Comparison of ENCODE assay signal across 8 cellular contexts in the genomic region with DNA sequence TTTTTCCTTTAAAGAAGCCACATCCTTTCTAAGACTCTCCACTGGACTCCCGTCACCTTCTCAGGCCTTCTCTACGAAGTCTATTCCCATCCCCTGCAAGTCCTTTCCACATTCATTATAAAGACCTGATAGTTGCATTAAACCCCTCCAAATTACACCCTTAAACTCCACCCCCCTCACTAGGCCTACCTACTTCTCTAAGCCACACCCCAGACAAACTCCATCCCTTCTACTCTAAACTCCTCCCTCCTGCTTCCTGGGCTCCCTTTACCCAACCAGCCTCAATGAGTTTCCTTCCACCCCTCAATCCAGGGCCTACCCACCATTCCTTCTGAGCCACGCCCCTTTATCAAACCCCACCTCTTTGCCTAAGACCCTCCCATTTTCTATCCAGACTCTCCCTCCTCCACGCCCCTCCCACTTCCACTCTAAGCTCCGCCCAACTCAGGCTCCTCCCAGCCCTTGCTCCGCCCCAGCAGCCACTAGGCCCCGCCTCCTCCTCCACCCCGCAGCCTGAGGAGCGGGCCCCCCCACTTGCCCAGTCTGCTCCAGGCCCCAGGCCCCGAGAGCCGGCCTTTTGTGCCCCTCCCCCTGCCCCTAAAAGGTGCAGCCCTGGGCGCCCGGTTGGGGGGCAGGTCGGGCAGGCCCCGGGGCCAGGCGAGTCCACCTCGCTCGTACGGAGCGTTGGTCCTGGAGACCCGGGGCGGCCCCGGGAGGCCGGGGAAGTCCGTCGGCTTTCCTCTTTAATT. TPM values are rescaled to one million over a fixed set of nuclear protein-coding genes. Genes with fewer than 3 reads are reported as not detected.
DNase-seq lines count a peak whose midpoint lies in the region; ATAC-seq and TF ChIP-seq lines count a peak whose summit lies in the region.

No MANE protein-coding gene starts in this region.

- no peak for TF ChIP-seq CTCF in endothelial cell (IDR thresholded peaks at IDR 0.05; ENCODE audit: unreplicated experiment)

- ATAC-seq in GM21367 (IDR thresholded peaks at IDR 0.05; ENCODE audit: unreplicated experiment): peak; percentile 36

- H3K4me3 Mint-ChIP-seq in endothelial cell (ENCODE audit: unreplicated experiment): peak overlapping the region; percentile 97

- peaks cover 24% of the 10 kb centered on the region for H3K27me3 Mint-ChIP-seq in endothelial cell (ENCODE audit: unreplicated experiment)

- peak overlapping the region; percentile 99 for H3K27ac Mint-ChIP-seq in endothelial cell (ENCODE audit: unreplicated experiment)

- H3K36me3 Mint-ChIP-seq in endothelial cell (ENCODE audit: low read depth, unreplicated experiment): peaks cover 30% of the 10 kb centered on the region

- DNase-seq in COLO829 (ENCODE audit: low spot score): peak; percentile 94
- DNase-seq in HUDEP-2 (lab: John Stamatoyannopoulos, UW; ENCODE audit: unreplicated experiment in 76 of 76): peak in 75 of 76 experiments; percentile 68 to 100 (median 95)
- DNase-seq in NOMO-1 treated with dmso at 0.1 percent for 144 hours (lab: John Stamatoyannopoulos, UW; ENCODE audit: unreplicated experiment): peak; percentile 84
- DNase-seq in activated CD8-positive, alpha-beta memory T cell treated with anti-CD3 and anti-CD28 coated beads, Interleukin-2, amount 50 U/mL, for 24 hours (ENCODE audit: extremely low read depth): peak; percentile 90
- peak; percentile 98 for DNase-seq in endothelial cell (ENCODE audit: low spot score)
- DNase-seq in middle frontal gyrus (ENCODE audit: extremely low spot score, low spot score): peak; percentile 78
- DNase-seq in stimulated activated CD8-positive, alpha-beta memory T cell treated with anti-CD3 and anti-CD28 coated beads, Interleukin-2, amount 100 ng/mL, for 1 hour (ENCODE audit: low read depth in 2 of 2): peak; percentile 80 to 85

- peaks cover 9% of the 10 kb centered on the region for H3K4me1 Mint-ChIP-seq in endothelial cell (ENCODE audit: unreplicated experiment)

- H3K9me3 Mint-ChIP-seq in endothelial cell (ENCODE audit: unreplicated experiment): no peaks in the 10 kb centered on the region

RNA-seq across cellular contexts. Expression of gene FIZ1, which starts 0.4 kb away (rescaled TPM):
- 21.5 TPM for total RNA-seq in endothelial cell (ENCODE audit: unreplicated experiment)

RNA-seq across cellular contexts. Expression of gene ZNF524, which starts 1.2 kb away (rescaled TPM):
- total RNA-seq in endothelial cell (ENCODE audit: unreplicated experiment): 9.3 TPM

RNA-seq across cellular contexts. Expression of gene ZNF865, which starts 6.6 kb away (rescaled TPM):
- 14.5 TPM for total RNA-seq in endothelial cell (ENCODE audit: unreplicated experiment)

RNA-seq across cellular contexts. Expression of gene ZNF579, which starts 18.2 kb away (rescaled TPM):
- 36.4 TPM for total RNA-seq in endothelial cell (ENCODE audit: unreplicated experiment)

RNA-seq across cellular contexts. Expression of gene ZNF784, which starts 25.5 kb away (rescaled TPM):
- total RNA-seq in endothelial cell (ENCODE audit: unreplicated experiment): 6.8 TPM

Comparison
In these comparisons a context has a peak if more than half of its experiments do, and no peak if none do; other contexts are left out.
1. Peak in every context shown above with its lines: DNase-seq and ATAC-seq.